8 cellular contexts compared by ENCODE assay signal in the genomic region with DNA sequence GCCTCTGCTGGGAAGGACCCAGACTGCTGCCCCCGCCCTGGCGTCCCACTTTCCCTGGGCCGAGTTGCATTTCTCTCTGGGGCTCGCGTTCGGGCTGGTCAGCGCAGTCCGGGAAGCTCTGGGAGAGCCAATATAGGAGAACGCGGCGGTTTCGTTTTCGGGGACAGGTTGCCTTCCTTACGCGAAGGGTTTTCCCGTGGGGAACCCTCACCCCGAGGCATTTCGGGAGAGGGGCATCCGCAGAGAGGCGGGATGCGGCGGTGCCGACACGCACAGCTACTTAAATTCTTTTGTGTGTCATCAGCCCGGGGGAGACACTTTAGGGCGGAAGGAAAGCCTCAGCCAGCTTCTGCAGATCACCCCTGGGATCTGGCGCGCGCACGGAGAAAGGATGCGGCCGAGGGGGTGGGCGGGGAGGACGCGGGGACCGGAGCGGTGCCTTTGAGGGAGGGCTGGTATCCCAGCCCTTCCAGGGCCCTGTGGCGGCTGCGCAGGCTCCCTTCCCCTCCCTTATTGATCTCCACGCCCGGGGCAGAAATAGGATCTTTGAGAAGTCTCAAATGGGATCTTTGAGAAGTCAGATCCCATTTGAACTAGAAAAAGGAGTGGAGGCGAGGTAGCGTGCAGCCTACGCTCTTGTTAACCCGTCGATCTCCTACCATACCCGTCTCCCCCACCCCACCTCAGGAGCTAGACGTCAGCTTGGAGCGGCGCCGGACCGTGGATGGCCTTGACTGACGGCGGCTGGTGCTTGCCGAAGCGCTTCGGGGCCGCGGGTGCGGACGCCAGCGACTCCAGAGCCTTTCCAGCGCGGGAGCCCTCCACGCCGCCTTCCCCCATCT. TPM values are rescaled to one million over a fixed set of nuclear protein-coding genes. Genes with fewer than 3 reads are reported as not detected.
DNase-seq lines count a peak whose midpoint lies in the region; ATAC-seq and TF ChIP-seq lines count a peak whose summit lies in the region.

No MANE protein-coding gene starts in this region.

- peak overlapping the region; percentile 24 for H3K27ac Mint-ChIP-seq in T-helper 2 cell treated with Interferon-gamma antibody and Interleukin-4, amounts not matched to agents 5 μg/mL and 100 μg/mL, for 36 hours
- H3K27ac Mint-ChIP-seq in naive B cell: no peak overlapping the region

- no peak for DNase-seq in T-helper 2 cell treated with Interferon-gamma antibody and Interleukin-4, amounts not matched to agents 5 μg/mL and 100 μg/mL, for 36 hours (ENCODE audit: low spot score)
- no peak for DNase-seq in T-helper 2 cell
- peak; percentile 58 for DNase-seq in epithelial cell of esophagus (ENCODE audit: low read depth)
- no peak for DNase-seq in naive B cell
- DNase-seq in NCI-H774 (lab: John Stamatoyannopoulos, UW): no peak

- no peaks in the 10 kb centered on the region for H3K9me3 Mint-ChIP-seq in T-helper 2 cell treated with Interferon-gamma antibody and Interleukin-4, amounts not matched to agents 5 μg/mL and 100 μg/mL, for 36 hours
- H3K9me3 Mint-ChIP-seq in naive B cell: peaks cover 0 to 3% (median 0%) of the 10 kb centered on the region in 7 donors

- H3K4me1 Mint-ChIP-seq in T-helper 2 cell treated with Interferon-gamma antibody and Interleukin-4, amounts not matched to agents 5 μg/mL and 100 μg/mL, for 36 hours (ENCODE audit: low read depth): peaks cover 15% of the 10 kb centered on the region
- H3K4me1 Mint-ChIP-seq in naive B cell: peaks cover 8 to 25% (median 15%) of the 10 kb centered on the region in 3 donors

- ATAC-seq in SK-N-SH treated with all-trans-retinoic acid at 6 μM for 48 hours (peak; percentile 58), naive B cell (ENCODE audit: low read depth in 2 of 2) (no peak), esophagus mucosa (no peak), GM18498 (IDR thresholded peaks at IDR 0.05; ENCODE audit: unreplicated experiment) (no peak)

- no peak for TF ChIP-seq CTCF in epithelial cell of esophagus (IDR thresholded peaks at IDR 0.05; ENCODE audit: insufficient read depth, low read depth, low read length, missing control alignments)

- no peaks in the 10 kb centered on the region for H3K36me3 Mint-ChIP-seq in T-helper 2 cell treated with Interferon-gamma antibody and Interleukin-4, amounts not matched to agents 5 μg/mL and 100 μg/mL, for 36 hours (ENCODE audit: low read depth)
- H3K36me3 Mint-ChIP-seq in naive B cell: no peaks in the 10 kb centered on the region

- H3K4me3 ChIP-seq in epithelial cell of esophagus (ENCODE audit: low read length): peak overlapping the region; percentile 72

- H3K27me3 Mint-ChIP-seq in T-helper 2 cell treated with Interferon-gamma antibody and Interleukin-4, amounts not matched to agents 5 μg/mL and 100 μg/mL, for 36 hours (ENCODE audit: low read depth): peaks cover 80% of the 10 kb centered on the region
- peaks cover 28 to 75% (median 60%) of the 10 kb centered on the region in 3 donors for H3K27me3 Mint-ChIP-seq in naive B cell

- H3K4me3 Mint-ChIP-seq in T-helper 2 cell treated with Interferon-gamma antibody and Interleukin-4, amounts not matched to agents 5 μg/mL and 100 μg/mL, for 36 hours: peak overlapping the region; percentile 82
- H3K4me3 Mint-ChIP-seq in naive B cell: peak overlapping the region; percentile 29 to 85 (median 76)

TF ChIP-seq in SK-N-SH treated with all-trans-retinoic acid at 6 μM for 48 hours, 23 proteins besides CTCF, POLR2A, EP300 and RAD21:
- TF ChIP-seq TOX (CRISPR knock-in tag; IDR thresholded peaks at IDR 0.05; ENCODE audit: borderline replicate concordance) (no peak), ARNTL (CRISPR knock-in tag; IDR thresholded peaks at IDR 0.05; ENCODE audit: borderline replicate concordance, low read depth) (no peak), ZNF70 (CRISPR knock-in tag; IDR thresholded peaks at IDR 0.05) (no peak), ZNF8 (CRISPR knock-in tag; IDR thresholded peaks at IDR 0.05) (no peak), PPARA (CRISPR knock-in tag; IDR thresholded peaks at IDR 0.05; ENCODE audit: borderline replicate concordance) (no peak), OSR1 (CRISPR knock-in tag; IDR thresholded peaks at IDR 0.05) (no peak), ESRRG (CRISPR knock-in tag; IDR thresholded peaks at IDR 0.05) (no peak), ZFP30 (CRISPR knock-in tag; IDR thresholded peaks at IDR 0.05) (no peak), ZNF565 (CRISPR knock-in tag; conservative IDR thresholded peaks at IDR 0.05; ENCODE audit: low read depth) (no peak), ZFP3 (CRISPR knock-in tag; IDR thresholded peaks at IDR 0.05) (no peak), CSDC2 (CRISPR knock-in tag; IDR thresholded peaks at IDR 0.05) (no peak), GLIS3 (CRISPR knock-in tag; IDR thresholded peaks at IDR 0.05) (no peak), SNAI2 (CRISPR knock-in tag; IDR thresholded peaks at IDR 0.05) (no peak), ISL1 (CRISPR knock-in tag; IDR thresholded peaks at IDR 0.05) (no peak), TCF4 (CRISPR knock-in tag; IDR thresholded peaks at IDR 0.05; ENCODE audit: borderline replicate concordance) (no peak)
- TF ChIP-seq, protein P1, sequence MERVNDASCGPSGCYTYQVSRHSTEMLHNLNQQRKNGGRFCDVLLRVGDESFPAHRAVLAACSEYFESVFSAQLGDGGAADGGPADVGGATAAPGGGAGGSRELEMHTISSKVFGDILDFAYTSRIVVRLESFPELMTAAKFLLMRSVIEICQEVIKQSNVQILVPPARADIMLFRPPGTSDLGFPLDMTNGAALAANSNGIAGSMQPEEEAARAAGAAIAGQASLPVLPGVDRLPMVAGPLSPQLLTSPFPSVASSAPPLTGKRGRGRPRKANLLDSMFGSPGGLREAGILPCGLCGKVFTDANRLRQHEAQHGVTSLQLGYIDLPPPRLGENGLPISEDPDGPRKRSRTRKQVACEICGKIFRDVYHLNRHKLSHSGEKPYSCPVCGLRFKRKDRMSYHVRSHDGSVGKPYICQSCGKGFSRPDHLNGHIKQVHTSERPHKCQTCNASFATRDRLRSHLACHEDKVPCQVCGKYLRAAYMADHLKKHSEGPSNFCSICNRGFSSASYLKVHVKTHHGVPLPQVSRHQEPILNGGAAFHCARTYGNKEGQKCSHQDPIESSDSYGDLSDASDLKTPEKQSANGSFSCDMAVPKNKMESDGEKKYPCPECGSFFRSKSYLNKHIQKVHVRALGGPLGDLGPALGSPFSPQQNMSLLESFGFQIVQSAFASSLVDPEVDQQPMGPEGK (CRISPR knock-in tag; IDR thresholded peaks at IDR 0.05; ENCODE audit: borderline replicate concordance): no peak
- TF ChIP-seq, protein P2, sequence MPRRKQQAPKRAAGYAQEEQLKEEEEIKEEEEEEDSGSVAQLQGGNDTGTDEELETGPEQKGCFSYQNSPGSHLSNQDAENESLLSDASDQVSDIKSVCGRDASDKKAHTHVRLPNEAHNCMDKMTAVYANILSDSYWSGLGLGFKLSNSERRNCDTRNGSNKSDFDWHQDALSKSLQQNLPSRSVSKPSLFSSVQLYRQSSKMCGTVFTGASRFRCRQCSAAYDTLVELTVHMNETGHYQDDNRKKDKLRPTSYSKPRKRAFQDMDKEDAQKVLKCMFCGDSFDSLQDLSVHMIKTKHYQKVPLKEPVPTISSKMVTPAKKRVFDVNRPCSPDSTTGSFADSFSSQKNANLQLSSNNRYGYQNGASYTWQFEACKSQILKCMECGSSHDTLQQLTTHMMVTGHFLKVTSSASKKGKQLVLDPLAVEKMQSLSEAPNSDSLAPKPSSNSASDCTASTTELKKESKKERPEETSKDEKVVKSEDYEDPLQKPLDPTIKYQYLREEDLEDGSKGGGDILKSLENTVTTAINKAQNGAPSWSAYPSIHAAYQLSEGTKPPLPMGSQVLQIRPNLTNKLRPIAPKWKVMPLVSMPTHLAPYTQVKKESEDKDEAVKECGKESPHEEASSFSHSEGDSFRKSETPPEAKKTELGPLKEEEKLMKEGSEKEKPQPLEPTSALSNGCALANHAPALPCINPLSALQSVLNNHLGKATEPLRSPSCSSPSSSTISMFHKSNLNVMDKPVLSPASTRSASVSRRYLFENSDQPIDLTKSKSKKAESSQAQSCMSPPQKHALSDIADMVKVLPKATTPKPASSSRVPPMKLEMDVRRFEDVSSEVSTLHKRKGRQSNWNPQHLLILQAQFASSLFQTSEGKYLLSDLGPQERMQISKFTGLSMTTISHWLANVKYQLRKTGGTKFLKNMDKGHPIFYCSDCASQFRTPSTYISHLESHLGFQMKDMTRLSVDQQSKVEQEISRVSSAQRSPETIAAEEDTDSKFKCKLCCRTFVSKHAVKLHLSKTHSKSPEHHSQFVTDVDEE (CRISPR knock-in tag; IDR thresholded peaks at IDR 0.05): no peak
- TF ChIP-seq, protein P3, sequence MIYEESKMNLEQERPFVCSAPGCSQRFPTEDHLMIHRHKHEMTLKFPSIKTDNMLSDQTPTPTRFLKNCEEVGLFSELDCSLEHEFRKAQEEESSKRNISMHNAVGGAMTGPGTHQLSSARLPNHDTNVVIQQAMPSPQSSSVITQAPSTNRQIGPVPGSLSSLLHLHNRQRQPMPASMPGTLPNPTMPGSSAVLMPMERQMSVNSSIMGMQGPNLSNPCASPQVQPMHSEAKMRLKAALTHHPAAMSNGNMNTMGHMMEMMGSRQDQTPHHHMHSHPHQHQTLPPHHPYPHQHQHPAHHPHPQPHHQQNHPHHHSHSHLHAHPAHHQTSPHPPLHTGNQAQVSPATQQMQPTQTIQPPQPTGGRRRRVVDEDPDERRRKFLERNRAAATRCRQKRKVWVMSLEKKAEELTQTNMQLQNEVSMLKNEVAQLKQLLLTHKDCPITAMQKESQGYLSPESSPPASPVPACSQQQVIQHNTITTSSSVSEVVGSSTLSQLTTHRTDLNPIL (CRISPR knock-in tag; IDR thresholded peaks at IDR 0.05; ENCODE audit: low read depth): no peak
- TF ChIP-seq, protein P4, sequence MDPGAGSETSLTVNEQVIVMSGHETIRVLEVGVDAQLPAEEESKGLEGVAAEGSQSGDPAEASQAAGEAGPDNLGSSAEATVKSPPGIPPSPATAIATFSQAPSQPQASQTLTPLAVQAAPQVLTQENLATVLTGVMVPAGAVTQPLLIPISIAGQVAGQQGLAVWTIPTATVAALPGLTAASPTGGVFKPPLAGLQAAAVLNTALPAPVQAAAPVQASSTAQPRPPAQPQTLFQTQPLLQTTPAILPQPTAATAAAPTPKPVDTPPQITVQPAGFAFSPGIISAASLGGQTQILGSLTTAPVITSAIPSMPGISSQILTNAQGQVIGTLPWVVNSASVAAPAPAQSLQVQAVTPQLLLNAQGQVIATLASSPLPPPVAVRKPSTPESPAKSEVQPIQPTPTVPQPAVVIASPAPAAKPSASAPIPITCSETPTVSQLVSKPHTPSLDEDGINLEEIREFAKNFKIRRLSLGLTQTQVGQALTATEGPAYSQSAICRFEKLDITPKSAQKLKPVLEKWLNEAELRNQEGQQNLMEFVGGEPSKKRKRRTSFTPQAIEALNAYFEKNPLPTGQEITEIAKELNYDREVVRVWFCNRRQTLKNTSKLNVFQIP (CRISPR knock-in tag; IDR thresholded peaks at IDR 0.05; ENCODE audit: borderline replicate concordance, low read depth): no peak

RNA-seq across cellular contexts. Expression of a gene that starts 1.3 kb away (rescaled TPM):
- polyA plus RNA-seq in naive B cell (ENCODE audit: low read depth in 6 of 6): not detected
- 0.32 TPM for total RNA-seq in esophagus mucosa
